In genomic region chr14:106822905-106823304, GRCh38 we compare ENCODE assay signal across 17 cellular contexts.
A peak's percentile ranks its signal among the peaks of the same experiment; 100 is the strongest.
DNase-seq lines count a peak whose midpoint lies in the region; FAIRE-seq and TF ChIP-seq lines count a peak whose summit lies in the region.
"Had no signal": no experiment of that assay in that cellular context is flagged by ENCODE, and none has a peak within 500 bp of the region (broad histone marks: within the 10 kb centered on the region; RNA-seq: fewer than 3 reads in every experiment).

No MANE protein-coding gene starts in this region.

- H3K9me3 ChIP-seq in OCI-LY3 (ENCODE audit: insufficient read depth, low read length) (no peaks in the 10 kb centered on the region), esophagus muscularis mucosa (no peaks in the 10 kb centered on the region), testis (no peaks in the 10 kb centered on the region), prostate gland (no peaks in the 10 kb centered on the region)
- H3K9me3 ChIP-seq: BLaER1, HAP-1 had no signal

- H4K20me1 ChIP-seq in OCI-LY3 (ENCODE audit: insufficient read depth, low read length) = no peaks in the 10 kb centered on the region
- H4K20me1 ChIP-seq: BLaER1 had no signal

- no peak for TF ChIP-seq EP300 in esophagus muscularis mucosa (IDR thresholded peaks at IDR 0.05)

- H3K79me2 ChIP-seq in OCI-LY3 (ENCODE audit: low read length) = no peaks in the 10 kb centered on the region

- peak overlapping the region; percentile 78; the same call in 1 of the 2 replicates for H2AFZ ChIP-seq in OCI-LY3 (ENCODE audit: low read depth, low read length)
- H2AFZ ChIP-seq: GM23248 had no signal

- intact Hi-C loops in esophagus muscularis mucosa (cut with DNase I) = no loop called here
- intact Hi-C loops in testis (cut with DNase I; ENCODE audit: low total_unique reads) = no loop called here
- intact Hi-C loops in prostate gland (cut with DNase I) = no loop called here

- H3K4me2 ChIP-seq in OCI-LY3 (ENCODE audit: low read length) = peak overlapping the region; percentile 62
- H3K4me2 ChIP-seq: BLaER1 had no signal

- peak; percentile 84 for FAIRE-seq in GM19239 (lab: Jason Lieb, UNC)
- FAIRE-seq: HepG2 had no signal

- H3K27ac ChIP-seq in OCI-LY3 (ENCODE audit: low read length) (no peak overlapping the region), esophagus muscularis mucosa (replicated peaks in 1 of 4) (no peak overlapping the region), testis (no peak overlapping the region), prostate gland (no peak overlapping the region)
- H3K27ac ChIP-seq: BLaER1, GM23248 had no signal

- H3K36me3 ChIP-seq in OCI-LY3 (replicated peaks; ENCODE audit: low read depth, low read length) (no peaks in the 10 kb centered on the region), esophagus muscularis mucosa (no peaks in the 10 kb centered on the region), testis (ENCODE audit: low read depth, missing control alignments) (no peaks in the 10 kb centered on the region), prostate gland (no peaks in the 10 kb centered on the region)
- H3K36me3 ChIP-seq: BLaER1, HAP-1 had no signal

- H3K4me3 ChIP-seq in GM12865 (ENCODE audit: low read depth, low read length) = peak overlapping the region; percentile 72
- peak overlapping the region; percentile 36 for H3K4me3 ChIP-seq in OCI-LY3 (ENCODE audit: low read length)
- no peak overlapping the region for H3K4me3 ChIP-seq in esophagus muscularis mucosa
- no peak overlapping the region for H3K4me3 ChIP-seq in testis
- H3K4me3 ChIP-seq in prostate gland = no peak overlapping the region
- H3K4me3 ChIP-seq: BLaER1, GM23248, HAP-1 had no signal

- TF ChIP-seq POLR2A in esophagus muscularis mucosa (IDR thresholded peaks at IDR 0.05; ENCODE audit: low read depth) = no peak
- TF ChIP-seq POLR2A in testis (IDR thresholded peaks at IDR 0.05) = no peak
- TF ChIP-seq POLR2A in prostate gland (IDR thresholded peaks at IDR 0.05) = no peak

- H3K4me1 ChIP-seq in OCI-LY3 (ENCODE audit: low read length) = peaks cover 28% of the 10 kb centered on the region
- no peaks in the 10 kb centered on the region for H3K4me1 ChIP-seq in esophagus muscularis mucosa
- peaks cover 10% of the 10 kb centered on the region for H3K4me1 ChIP-seq in testis
- no peaks in the 10 kb centered on the region for H3K4me1 ChIP-seq in prostate gland (replicated peaks)
- H3K4me1 ChIP-seq: HAP-1 had no signal

- H3K27me3 ChIP-seq in OCI-LY3 (ENCODE audit: low read depth, low read length) (peaks cover 11% of the 10 kb centered on the region), esophagus muscularis mucosa (peaks cover 0 to 6% (median 0%) of the 10 kb centered on the region in 4 donors), testis (no peaks in the 10 kb centered on the region), prostate gland (replicated peaks; ENCODE audit: insufficient read depth) (no peaks in the 10 kb centered on the region)
- H3K27me3 ChIP-seq: BLaER1 had no signal

- DNase-seq in GM12865 (ENCODE audit: low read depth) = peak; percentile 70
- DNase-seq in GM19239 (ENCODE audit: insufficient read length, low spot score) = no peak
- DNase-seq in esophagus muscularis mucosa (ENCODE audit: extremely low spot score) = peak; percentile 64
- no peak for DNase-seq in testis
- no peak for DNase-seq in prostate gland (ENCODE audit: low spot score)
- no peak for DNase-seq in NCI-H146 (lab: John Stamatoyannopoulos, UW)
- no peak for DNase-seq in NK-92 treated with Interleukin-12 subunit alpha and Interleukin-12 subunit beta, amount 100 ng/mL, for 24 hours (lab: John Stamatoyannopoulos, UW)
- DNase-seq: 8988T; CD4-positive, alpha-beta memory T cell; DMS153; DMS79; GF-D8; GM23248 had no signal

- TF ChIP-seq CTCF in GM12865 (IDR thresholded peaks at IDR 0.05; ENCODE audit: insufficient read depth, low read depth, low read length, missing control alignments) (no peak), OCI-LY3 (IDR thresholded peaks at IDR 0.05; ENCODE audit: low read depth, low read length) (no peak), esophagus muscularis mucosa (IDR thresholded peaks at IDR 0.05) (no peak), testis (IDR thresholded peaks at IDR 0.05) (no peak), prostate gland (IDR thresholded peaks at IDR 0.05) (no peak)

- no peak overlapping the region for H3K9ac ChIP-seq in OCI-LY3 (ENCODE audit: low read length)
- H3K9ac ChIP-seq: BLaER1, GM23248 had no signal

- WGBS in esophagus muscularis mucosa = 71% methylated on average over 7 of the region's 7 CpGs
- WGBS in testis, 2 donors = 49 to 50% methylated on average over 7 of the region's 7 CpGs
- 74% methylated on average over 7 of the region's 7 CpGs for WGBS in prostate gland

Comparison
In these comparisons a context has a peak if more than half of its experiments do, and no peak if none do; other contexts are left out.
1. DNase-seq: peak in GM12865 (single experiment) and esophagus muscularis mucosa (single experiment); none in GM19239 (single experiment), testis (single experiment), prostate gland (single experiment), NCI-H146 (single experiment) and NK-92 treated with Interleukin-12 subunit alpha and Interleukin-12 subunit beta, amount 100 ng/mL, for 24 hours (single experiment).
2. H3K4me3 ChIP-seq: peak in GM12865 (single experiment) and OCI-LY3 (single experiment); none in esophagus muscularis mucosa (0 of 4), testis (0 of 2) and prostate gland (0 of 2).